1 cellular context compared by ENCODE assay signal in the genomic region with DNA sequence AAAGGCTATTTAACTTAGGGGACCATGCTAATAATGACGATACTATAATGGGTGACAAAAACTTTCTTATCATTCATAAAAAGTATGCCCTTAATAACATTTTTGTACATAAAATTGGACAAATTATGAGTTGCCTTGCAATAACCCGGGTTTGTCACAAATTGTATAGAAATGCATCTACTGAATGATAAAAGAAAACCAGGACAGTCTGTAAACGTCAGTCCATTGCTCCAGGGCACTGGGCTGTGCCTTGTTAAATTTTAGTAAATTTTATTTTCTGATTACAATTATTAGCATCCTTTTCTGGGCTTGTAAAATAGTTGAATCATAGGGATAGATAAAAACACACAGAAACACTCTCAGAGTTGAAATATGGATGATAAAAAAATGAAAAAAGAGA.
TF ChIP-seq lines count a peak whose summit lies in the region.

No MANE protein-coding gene starts in this region.

TF ChIP-seq in SK-N-SH, 30 proteins besides CTCF, POLR2A, EP300 and RAD21 (continued from another document):
- TF ChIP-seq, protein P1, sequence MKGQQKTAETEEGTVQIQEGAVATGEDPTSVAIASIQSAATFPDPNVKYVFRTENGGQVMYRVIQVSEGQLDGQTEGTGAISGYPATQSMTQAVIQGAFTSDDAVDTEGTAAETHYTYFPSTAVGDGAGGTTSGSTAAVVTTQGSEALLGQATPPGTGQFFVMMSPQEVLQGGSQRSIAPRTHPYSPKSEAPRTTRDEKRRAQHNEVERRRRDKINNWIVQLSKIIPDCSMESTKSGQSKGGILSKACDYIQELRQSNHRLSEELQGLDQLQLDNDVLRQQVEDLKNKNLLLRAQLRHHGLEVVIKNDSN (IDR thresholded peaks at IDR 0.05; ENCODE audit: borderline replicate concordance, low read depth): no peak
- TF ChIP-seq FOXM1 (IDR thresholded peaks at IDR 0.05; ENCODE audit: low read depth) (no peak), RXRA (IDR thresholded peaks at IDR 0.05; ENCODE audit: borderline replicate concordance, low read depth) (no peak), ZBTB33 (IDR thresholded peaks at IDR 0.05; ENCODE audit: borderline replicate concordance, low read depth) (no peak), SIN3A (IDR thresholded peaks at IDR 0.05; ENCODE audit: borderline replicate concordance, low read depth, low read length) (no peak), MEF2A (IDR thresholded peaks at IDR 0.05; ENCODE audit: borderline replicate concordance, low read depth) (no peak), ELF1 (IDR thresholded peaks at IDR 0.05) (no peak), GABPA (IDR thresholded peaks at IDR 0.05; ENCODE audit: low read depth) (no peak), EZH2phosphoT487 (IDR thresholded peaks at IDR 0.05; ENCODE audit: borderline replicate concordance, low read depth) (no peak), FOXJ3 (CRISPR knock-in tag; IDR thresholded peaks at IDR 0.05) (no peak), NRF1 (IDR thresholded peaks at IDR 0.05; ENCODE audit: low read depth, low read length) (no peak), RFX5 (IDR thresholded peaks at IDR 0.05; ENCODE audit: low read length) (no peak), IRF3 (IDR thresholded peaks at IDR 0.05; ENCODE audit: low read depth, low read length) (no peak), FOSL2 (IDR thresholded peaks at IDR 0.05; ENCODE audit: borderline replicate concordance, low read depth) (no peak), NFIC (IDR thresholded peaks at IDR 0.05; ENCODE audit: borderline replicate concordance) (no peak), MXI1 (IDR thresholded peaks at IDR 0.05; ENCODE audit: low read depth, low read length) (0 out of 2 replicates have a peak, but pooled peaks have one; percentile 24), USF2 (IDR thresholded peaks at IDR 0.05; ENCODE audit: borderline replicate concordance, low read depth, low read length) (no peak), RCOR1 (IDR thresholded peaks at IDR 0.05; ENCODE audit: low read length) (peak; percentile 89), TEAD4 (IDR thresholded peaks at IDR 0.05; ENCODE audit: borderline replicate concordance, insufficient read depth) (no peak), POLR2AphosphoS5 (IDR thresholded peaks at IDR 0.05; ENCODE audit: low read depth, low read length) (no peak), TAF1 (IDR thresholded peaks at IDR 0.05; ENCODE audit: borderline replicate concordance, low read depth, low read length) (no peak), YY1 (IDR thresholded peaks at IDR 0.05; ENCODE audit: low read depth) (no peak), GATA2 (CRISPR knock-in tag; IDR thresholded peaks at IDR 0.05) (peak; percentile 43)
- TF ChIP-seq, protein P2, sequence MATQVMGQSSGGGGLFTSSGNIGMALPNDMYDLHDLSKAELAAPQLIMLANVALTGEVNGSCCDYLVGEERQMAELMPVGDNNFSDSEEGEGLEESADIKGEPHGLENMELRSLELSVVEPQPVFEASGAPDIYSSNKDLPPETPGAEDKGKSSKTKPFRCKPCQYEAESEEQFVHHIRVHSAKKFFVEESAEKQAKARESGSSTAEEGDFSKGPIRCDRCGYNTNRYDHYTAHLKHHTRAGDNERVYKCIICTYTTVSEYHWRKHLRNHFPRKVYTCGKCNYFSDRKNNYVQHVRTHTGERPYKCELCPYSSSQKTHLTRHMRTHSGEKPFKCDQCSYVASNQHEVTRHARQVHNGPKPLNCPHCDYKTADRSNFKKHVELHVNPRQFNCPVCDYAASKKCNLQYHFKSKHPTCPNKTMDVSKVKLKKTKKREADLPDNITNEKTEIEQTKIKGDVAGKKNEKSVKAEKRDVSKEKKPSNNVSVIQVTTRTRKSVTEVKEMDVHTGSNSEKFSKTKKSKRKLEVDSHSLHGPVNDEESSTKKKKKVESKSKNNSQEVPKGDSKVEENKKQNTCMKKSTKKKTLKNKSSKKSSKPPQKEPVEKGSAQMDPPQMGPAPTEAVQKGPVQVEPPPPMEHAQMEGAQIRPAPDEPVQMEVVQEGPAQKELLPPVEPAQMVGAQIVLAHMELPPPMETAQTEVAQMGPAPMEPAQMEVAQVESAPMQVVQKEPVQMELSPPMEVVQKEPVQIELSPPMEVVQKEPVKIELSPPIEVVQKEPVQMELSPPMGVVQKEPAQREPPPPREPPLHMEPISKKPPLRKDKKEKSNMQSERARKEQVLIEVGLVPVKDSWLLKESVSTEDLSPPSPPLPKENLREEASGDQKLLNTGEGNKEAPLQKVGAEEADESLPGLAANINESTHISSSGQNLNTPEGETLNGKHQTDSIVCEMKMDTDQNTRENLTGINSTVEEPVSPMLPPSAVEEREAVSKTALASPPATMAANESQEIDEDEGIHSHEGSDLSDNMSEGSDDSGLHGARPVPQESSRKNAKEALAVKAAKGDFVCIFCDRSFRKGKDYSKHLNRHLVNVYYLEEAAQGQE (IDR thresholded peaks at IDR 0.05; ENCODE audit: low read depth, low read length): no peak
TF ChIP-seq in SK-N-SH: peak in this region for 4.
